12 cellular contexts compared by ENCODE assay signal in the genomic region with DNA sequence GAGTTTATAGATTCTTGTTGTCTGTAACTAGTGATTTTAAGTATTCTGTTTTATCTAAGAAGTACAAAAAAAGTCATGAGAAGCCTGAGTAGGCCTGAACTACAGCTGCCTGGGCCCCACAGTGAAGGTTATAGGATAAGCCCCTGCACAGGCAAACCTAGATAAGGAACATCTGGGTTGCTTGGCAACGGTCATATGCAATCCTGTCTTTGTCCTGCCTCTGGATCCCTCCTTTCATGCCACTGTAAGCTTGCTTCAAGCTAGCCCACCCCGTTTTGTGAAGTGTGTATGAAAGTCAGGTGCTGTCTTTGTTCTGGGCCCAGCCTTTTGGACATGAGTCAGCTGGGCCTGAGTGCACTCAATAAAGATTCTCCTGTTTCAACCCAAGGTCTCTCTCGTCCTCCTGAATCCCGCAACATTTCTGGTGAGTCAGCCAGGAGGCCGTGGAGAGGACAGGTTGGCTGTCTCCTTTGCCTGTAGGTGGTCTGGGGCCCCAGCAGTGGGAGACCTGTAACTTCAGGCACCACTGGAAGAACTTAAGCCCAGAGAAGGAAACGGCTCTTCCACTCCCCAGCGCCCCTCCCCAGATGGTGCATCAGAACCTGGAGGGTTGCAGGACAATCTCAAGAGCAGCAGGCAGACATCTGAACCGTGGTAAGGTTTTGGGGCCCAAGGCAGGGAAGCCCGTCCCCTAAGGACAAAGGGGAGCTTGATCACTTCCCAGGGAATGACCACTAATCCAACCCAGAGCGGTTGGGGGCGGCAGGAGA. TPM values are rescaled to one million over a fixed set of nuclear protein-coding genes. Genes with fewer than 3 reads are reported as not detected.
DNase-seq lines count a peak whose midpoint lies in the region; ATAC-seq and TF ChIP-seq lines count a peak whose summit lies in the region.
"Had no signal": no experiment of that assay in that cellular context is flagged by ENCODE, and none has a peak within 500 bp of the region (broad histone marks: within the 10 kb centered on the region; RNA-seq: fewer than 3 reads in every experiment).

No MANE protein-coding gene starts in this region.

- no peaks in the 10 kb centered on the region for H3K36me3 Mint-ChIP-seq in CD8-positive, alpha-beta T cell
- no peaks in the 10 kb centered on the region for H3K36me3 Mint-ChIP-seq in activated CD4-positive, alpha-beta T cell treated with anti-CD3 and anti-CD28 coated beads, Interleukin-2, amount 10 ng/mL, durations not matched to agents 24 days and 14 days (ENCODE audit: low read depth)
- H3K36me3 Mint-ChIP-seq: memory B cell had no signal

- no peak overlapping the region for H3K27ac ChIP-seq in CD8-positive, alpha-beta T cell (ENCODE audit: low read depth, low read length)
- H3K27ac ChIP-seq in KOPT-K1 (ENCODE audit: low read depth, low read length, poor library complexity, severe bottlenecking), result peak overlapping the region; percentile 80

- peak overlapping the region; percentile 46 for H3K27ac Mint-ChIP-seq in CD8-positive, alpha-beta T cell
- H3K27ac Mint-ChIP-seq in activated CD4-positive, alpha-beta T cell treated with anti-CD3 and anti-CD28 coated beads, Interleukin-2, amount 10 ng/mL, durations not matched to agents 24 days and 14 days, result no peak overlapping the region
- H3K27ac Mint-ChIP-seq: memory B cell had no signal

- no peaks in the 10 kb centered on the region for H3K27me3 ChIP-seq in CD8-positive, alpha-beta T cell (ENCODE audit: insufficient read depth, low read length)

- POLR2A ChIA-PET in CD8-positive, alpha-beta T cell (lab: Charles Lee), result no interaction called here

- H3K4me1 Mint-ChIP-seq in CD8-positive, alpha-beta T cell (ENCODE audit: low read depth), result peaks cover 16% of the 10 kb centered on the region
- H3K4me1 Mint-ChIP-seq in activated CD4-positive, alpha-beta T cell treated with anti-CD3 and anti-CD28 coated beads, Interleukin-2, amount 10 ng/mL, durations not matched to agents 24 days and 14 days, result peaks cover 15% of the 10 kb centered on the region

- intact Hi-C loops in CD8-positive, alpha-beta T cell (cut with DNase I, micrococcal nuclease), result no loop called here
- intact Hi-C loops in activated CD4-positive, alpha-beta T cell treated with anti-CD3 and anti-CD28 coated beads, Interleukin-2, amount 10 ng/mL, durations not matched to agents 24 days and 14 days (cut with micrococcal nuclease), result no loop called here

- H3K4me1 ChIP-seq in CD8-positive, alpha-beta T cell (ENCODE audit: insufficient read depth, low read length), result peaks cover 21% of the 10 kb centered on the region

- no peak for TF ChIP-seq CTCF in CD8-positive, alpha-beta T cell (IDR thresholded peaks at IDR 0.05)

- H3K9me3 Mint-ChIP-seq in CD8-positive, alpha-beta T cell, result no peaks in the 10 kb centered on the region
- peaks cover 3% of the 10 kb centered on the region for H3K9me3 Mint-ChIP-seq in activated CD4-positive, alpha-beta T cell treated with anti-CD3 and anti-CD28 coated beads, Interleukin-2, amount 10 ng/mL, durations not matched to agents 24 days and 14 days
- H3K9me3 Mint-ChIP-seq: memory B cell had no signal

- no peaks in the 10 kb centered on the region for H3K27me3 Mint-ChIP-seq in CD8-positive, alpha-beta T cell (ENCODE audit: low read depth)
- H3K27me3 Mint-ChIP-seq in activated CD4-positive, alpha-beta T cell treated with anti-CD3 and anti-CD28 coated beads, Interleukin-2, amount 10 ng/mL, durations not matched to agents 24 days and 14 days, result no peaks in the 10 kb centered on the region
- H3K27me3 Mint-ChIP-seq: memory B cell had no signal

- H3K4me3 Mint-ChIP-seq in CD8-positive, alpha-beta T cell, result no peak overlapping the region
- H3K4me3 Mint-ChIP-seq in activated CD4-positive, alpha-beta T cell treated with anti-CD3 and anti-CD28 coated beads, Interleukin-2, amount 10 ng/mL, durations not matched to agents 24 days and 14 days, result no peak overlapping the region
- H3K4me3 Mint-ChIP-seq: memory B cell had no signal

- no peaks in the 10 kb centered on the region for H3K9me3 ChIP-seq in CD8-positive, alpha-beta T cell (ENCODE audit: low read length)
- H3K9me3 ChIP-seq in KOPT-K1 (ENCODE audit: insufficient read depth, low read length, poor library complexity, severe bottlenecking), result no peaks in the 10 kb centered on the region

- no peaks in the 10 kb centered on the region for H3K36me3 ChIP-seq in CD8-positive, alpha-beta T cell (ENCODE audit: insufficient read depth, low read length)
- H3K36me3 ChIP-seq in KOPT-K1 (ENCODE audit: insufficient read depth, low read length), result no peaks in the 10 kb centered on the region

- CTCF ChIA-PET in CD8-positive, alpha-beta T cell (lab: Charles Lee), result interaction anchor here (9.6 kb wide), 1 partner anchor 8 kb away, joined by 58 read pairs; the partner anchor contains the start of gene SLC9C1

- no peak for DNase-seq in CD8-positive, alpha-beta T cell
- DNase-seq in amniotic epithelial cell (ENCODE audit: low read depth) (peak; percentile 74), islet precursor cell (peak; percentile 60), NCI-H774 (lab: John Stamatoyannopoulos, UW) (no peak)
- DNase-seq in activated CD4-positive, alpha-beta T cell treated with anti-CD3 and anti-CD28 coated beads, Interleukin-2, amount 10 ng/mL, durations not matched to agents 24 days and 14 days, result no peak
- DNase-seq: NCI-H510A had no signal

- ATAC-seq in CD8-positive, alpha-beta T cell, result no peak
- ATAC-seq in HG03175 (IDR thresholded peaks at IDR 0.05; ENCODE audit: unreplicated experiment) (no peak), HG03108 (IDR thresholded peaks at IDR 0.05; ENCODE audit: unreplicated experiment) (no peak)

- no peak overlapping the region for H3K4me3 ChIP-seq in CD8-positive, alpha-beta T cell (ENCODE audit: low read depth, low read length)

RNA-seq across cellular contexts. Expression of gene SLC9C1, which starts 8.2 kb away (rescaled TPM):
- total RNA-seq in CD8-positive, alpha-beta T cell, result not detected
- not detected in 2 replicates for total RNA-seq in activated CD4-positive, alpha-beta T cell treated with anti-CD3 and anti-CD28 coated beads, Interleukin-2, amount 10 ng/mL, durations not matched to agents 24 days and 14 days
- total RNA-seq: Caco-2; T-helper 1 cell treated with Interleukin-12 subunit alpha and Interleukin-12 subunit beta and Interleukin-4 antibody, amounts not matched to agents 30 ng/mL and 1 ng/mL, for 36 hours had no signal

RNA-seq across cellular contexts. Expression of gene CD200, which starts 30.7 kb away (rescaled TPM):
- 1 to 10 TPM; 1.1 to 1.2 TPM for total RNA-seq in CD8-positive, alpha-beta T cell
- total RNA-seq in activated CD4-positive, alpha-beta T cell treated with anti-CD3 and anti-CD28 coated beads, Interleukin-2, amount 10 ng/mL, durations not matched to agents 24 days and 14 days, result 144 and 151 TPM in 2 replicates

Comparison
In these comparisons a context has a peak if more than half of its experiments do, and no peak if none do; other contexts are left out.
1. DNase-seq: peak in amniotic epithelial cell (single experiment) and islet precursor cell (single experiment); none in CD8-positive, alpha-beta T cell (0 of 7), NCI-H774 (single experiment) and activated CD4-positive, alpha-beta T cell treated with anti-CD3 and anti-CD28 coated beads, Interleukin-2, amount 10 ng/mL, durations not matched to agents 24 days and 14 days (single experiment).
2. RNA of gene CD200, which starts 30.7 kb away (total RNA-seq): 144 to 151 TPM in activated CD4-positive, alpha-beta T cell treated with anti-CD3 and anti-CD28 coated beads, Interleukin-2, amount 10 ng/mL, durations not matched to agents 24 days and 14 days; 1.1 to 1.2 TPM in CD8-positive, alpha-beta T cell; every median in the first group is over 10 times any median in the second.